Comparison of ENCODE assay signal across 24 cellular contexts in genomic region chr5:35160486-35161116, GRCh38.
DNase-seq lines count a peak whose midpoint lies in the region; ATAC-seq and TF ChIP-seq lines count a peak whose summit lies in the region.
"Had no signal": no experiment of that assay in that cellular context is flagged by ENCODE, and none has a peak within 500 bp of the region (broad histone marks: within the 10 kb centered on the region; RNA-seq: fewer than 3 reads in every experiment).

No MANE protein-coding gene starts in this region.

- H3K4me1 ChIP-seq in smooth muscle cell (ENCODE audit: low read depth), result no peaks in the 10 kb centered on the region

- H3K27ac ChIP-seq in HL-60 (replicated peaks) (peak overlapping the region; percentile 24), smooth muscle cell (ENCODE audit: low read depth) (no peak overlapping the region)
- H3K27ac ChIP-seq: GM23248, KMS-11, SK-N-MC had no signal

- peak in 1 of 2 experiments; percentile 76 for DNase-seq in HL-60 (ENCODE audit: low read depth in 1 of 2, low spot score in 1 of 2)
- DNase-seq in MV-4-11 (lab: John Stamatoyannopoulos, UW), result peak; percentile 87
- DNase-seq in UCSD-AML1 (lab: John Stamatoyannopoulos, UW; ENCODE audit: unreplicated experiment), result peak; percentile 12
- DNase-seq in smooth muscle cell (lab: John Stamatoyannopoulos, UW; ENCODE audit: unreplicated experiment), result no peak
- DNase-seq in NCI-H748 (lab: John Stamatoyannopoulos, UW; ENCODE audit: unreplicated experiment), result no peak
- DNase-seq in cortex of kidney (lab: John Stamatoyannopoulos, UW), result no peak
- DNase-seq: activated CD4-positive, alpha-beta T cell treated with anti-CD3 and anti-CD28 coated beads, Interleukin-2, amount 10 ng/mL, durations not matched to agents 24 days and 14 days; activated naive CD4-positive, alpha-beta T cell treated with Interleukin-2 at 50 U/mL for 16 hours; activated T-cell treated with anti-CD3 and anti-CD28 coated beads, Interleukin-2, amount 50 U/mL, for 48 hours; C1 segment of cervical spinal cord; cerebellar nuclear complex; dorsolateral prefrontal cortex; GM23248; HFFc6; natural killer cell; NCI-H1092; NCI-H187; NCI-H69; occipital lobe; stomach; transverse colon had no signal

- no peaks in the 10 kb centered on the region for H4K20me1 ChIP-seq in smooth muscle cell (ENCODE audit: low read depth)

- ATAC-seq in GM19035 (IDR thresholded peaks at IDR 0.05; ENCODE audit: unreplicated experiment), result no peak

- H3K4me2 ChIP-seq in smooth muscle cell, result peak overlapping the region; percentile 10
- H3K4me2 ChIP-seq: KMS-11 had no signal

- H3F3A ChIP-seq in smooth muscle cell (ENCODE audit: low read depth), result peaks cover 9% of the 10 kb centered on the region

- no peaks in the 10 kb centered on the region for H3K36me3 ChIP-seq in smooth muscle cell (ENCODE audit: low read depth)
- H3K36me3 ChIP-seq: stomach, transverse colon had no signal

- H3K9ac ChIP-seq in smooth muscle cell (ENCODE audit: low read depth), result no peak overlapping the region
- H3K9ac ChIP-seq: GM23248, KMS-11 had no signal

- H2AFZ ChIP-seq in smooth muscle cell (ENCODE audit: low read depth), result no peak overlapping the region

- H3K9me3 ChIP-seq in smooth muscle cell (replicated peaks; ENCODE audit: low read depth), result no peaks in the 10 kb centered on the region
- H3K9me3 ChIP-seq: stomach, transverse colon had no signal

- 60% methylated on average over 6 of the region's 6 CpGs for WGBS in smooth muscle cell (ENCODE audit: low lambda C conversion rate)

- H3K27me3 ChIP-seq in HL-60 (ENCODE audit: insufficient read depth, poor library complexity, severe bottlenecking), result no peaks in the 10 kb centered on the region
- H3K27me3 ChIP-seq in smooth muscle cell (ENCODE audit: low read depth), result no peaks in the 10 kb centered on the region
- H3K27me3 ChIP-seq: dorsolateral prefrontal cortex, stomach, transverse colon had no signal

- H3K79me2 ChIP-seq in smooth muscle cell (ENCODE audit: low read depth), result no peaks in the 10 kb centered on the region

- TF ChIP-seq CTCF in HL-60 (IDR thresholded peaks at IDR 0.05; ENCODE audit: insufficient read depth, low read length) (no peak), smooth muscle cell (IDR thresholded peaks at IDR 0.05; ENCODE audit: borderline replicate concordance, insufficient read depth, poor library complexity, severe bottlenecking) (no peak)

- H3K4me3 ChIP-seq in HL-60 (replicated peaks; ENCODE audit: insufficient read depth, low read length) (no peak overlapping the region), smooth muscle cell (no peak overlapping the region)
- H3K4me3 ChIP-seq: dorsolateral prefrontal cortex, SK-N-MC, stomach, transverse colon had no signal

Comparison
In these comparisons a context has a peak if more than half of its experiments do, and no peak if none do; other contexts are left out.
1. DNase-seq: peak in MV-4-11 (single experiment) and UCSD-AML1 (single experiment); none in smooth muscle cell (single experiment), NCI-H748 (single experiment) and cortex of kidney (single experiment).